ENCODE assay signal across 1 cellular context in the genomic region with DNA sequence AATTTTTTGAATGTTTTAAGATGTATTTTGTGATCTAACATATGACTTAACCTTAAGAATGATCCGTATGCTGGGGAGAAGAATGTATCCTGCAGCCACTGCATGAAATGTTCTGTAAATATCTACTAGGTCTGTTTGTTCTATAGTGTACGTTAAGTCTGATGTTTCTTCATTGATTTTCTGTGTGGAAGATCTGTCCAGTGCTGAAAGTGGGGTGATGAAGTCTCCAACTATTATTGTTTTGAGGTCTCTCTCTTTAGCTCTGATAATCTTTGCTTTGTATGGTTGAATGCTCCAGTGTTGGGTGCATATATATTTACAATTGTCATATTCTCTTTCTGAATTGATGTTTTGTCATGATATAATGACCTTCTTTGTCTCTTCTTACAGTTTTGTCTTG.
TF ChIP-seq lines count a peak whose summit lies in the region.

No MANE protein-coding gene starts in this region.

TF ChIP-seq in HCT116, 20 proteins besides CTCF, POLR2A, EP300 and RAD21 (continued from another document):
- TF ChIP-seq, protein P1, sequence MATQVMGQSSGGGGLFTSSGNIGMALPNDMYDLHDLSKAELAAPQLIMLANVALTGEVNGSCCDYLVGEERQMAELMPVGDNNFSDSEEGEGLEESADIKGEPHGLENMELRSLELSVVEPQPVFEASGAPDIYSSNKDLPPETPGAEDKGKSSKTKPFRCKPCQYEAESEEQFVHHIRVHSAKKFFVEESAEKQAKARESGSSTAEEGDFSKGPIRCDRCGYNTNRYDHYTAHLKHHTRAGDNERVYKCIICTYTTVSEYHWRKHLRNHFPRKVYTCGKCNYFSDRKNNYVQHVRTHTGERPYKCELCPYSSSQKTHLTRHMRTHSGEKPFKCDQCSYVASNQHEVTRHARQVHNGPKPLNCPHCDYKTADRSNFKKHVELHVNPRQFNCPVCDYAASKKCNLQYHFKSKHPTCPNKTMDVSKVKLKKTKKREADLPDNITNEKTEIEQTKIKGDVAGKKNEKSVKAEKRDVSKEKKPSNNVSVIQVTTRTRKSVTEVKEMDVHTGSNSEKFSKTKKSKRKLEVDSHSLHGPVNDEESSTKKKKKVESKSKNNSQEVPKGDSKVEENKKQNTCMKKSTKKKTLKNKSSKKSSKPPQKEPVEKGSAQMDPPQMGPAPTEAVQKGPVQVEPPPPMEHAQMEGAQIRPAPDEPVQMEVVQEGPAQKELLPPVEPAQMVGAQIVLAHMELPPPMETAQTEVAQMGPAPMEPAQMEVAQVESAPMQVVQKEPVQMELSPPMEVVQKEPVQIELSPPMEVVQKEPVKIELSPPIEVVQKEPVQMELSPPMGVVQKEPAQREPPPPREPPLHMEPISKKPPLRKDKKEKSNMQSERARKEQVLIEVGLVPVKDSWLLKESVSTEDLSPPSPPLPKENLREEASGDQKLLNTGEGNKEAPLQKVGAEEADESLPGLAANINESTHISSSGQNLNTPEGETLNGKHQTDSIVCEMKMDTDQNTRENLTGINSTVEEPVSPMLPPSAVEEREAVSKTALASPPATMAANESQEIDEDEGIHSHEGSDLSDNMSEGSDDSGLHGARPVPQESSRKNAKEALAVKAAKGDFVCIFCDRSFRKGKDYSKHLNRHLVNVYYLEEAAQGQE (IDR thresholded peaks at IDR 0.05; ENCODE audit: low read depth), result peak; percentile 32
